In genomic region chr10:7874864-7875263, GRCh38 we compare ENCODE assay signal across 10 cellular contexts.
"Had no signal": no experiment of that assay in that cellular context is flagged by ENCODE, and none has a peak within 500 bp of the region (broad histone marks: within the 10 kb centered on the region; RNA-seq: fewer than 3 reads in every experiment).

No MANE protein-coding gene starts in this region.

- ATAC-seq: GM23338, HepG2 had no signal

- H3K9ac ChIP-seq: KMS-11 had no signal

- DNase-seq: H9, HCEC 1CT, HFFc6, KBM-7 had no signal

- H3K4me3 ChIP-seq: GM23338 had no signal

- H3K4me2 ChIP-seq: GM23338, KMS-11 had no signal

- H2AFZ ChIP-seq: GM23338 had no signal

- FAIRE-seq: H1, H54, HepG2 had no signal

- H3K27ac ChIP-seq: HL-60, KMS-11 had no signal
